13 cellular contexts compared by ENCODE assay signal in genomic region chr22:20258584-20259335, GRCh38. TPM values are rescaled to one million over a fixed set of nuclear protein-coding genes. Genes with fewer than 3 reads are reported as not detected.
A peak's percentile ranks its signal among the peaks of the same experiment; 100 is the strongest.
DNase-seq lines count a peak whose midpoint lies in the region; ATAC-seq, FAIRE-seq and TF ChIP-seq lines count a peak whose summit lies in the region.
"Had no signal": no experiment of that assay in that cellular context is flagged by ENCODE, and none has a peak within 500 bp of the region (broad histone marks: within the 10 kb centered on the region; RNA-seq: fewer than 3 reads in every experiment).

No MANE protein-coding gene starts in this region.

- H3K27ac Mint-ChIP-seq in stimulated activated naive CD8-positive, alpha-beta T cell treated with anti-CD3 and anti-CD28 coated beads, Interleukin-15, amount 100 ng/mL, for 72 hours: peak overlapping the region in 1 of 2 donors; percentile 50
- H3K27ac Mint-ChIP-seq: activated T-helper 2 cell treated with anti-CD3 and anti-CD28 coated beads, Interferon-gamma antibody, Interleukin-2, Interleukin-4, amounts not matched to agents 10 μg/mL and 5 μg/mL and 100 μg/mL, durations not matched to agents 14 hours and 24 hours and 36 hours had no signal

- no peak overlapping the region for H3K4me3 ChIP-seq in epithelial cell of proximal tubule (ENCODE audit: low read depth, low read length)
- H3K4me3 ChIP-seq: lower lobe of right lung, skin epidermis had no signal

- peak; percentile 56 for FAIRE-seq in urothelium cell line (lab: Jason Lieb, UNC)

- H3K4me3 Mint-ChIP-seq in stimulated activated naive CD8-positive, alpha-beta T cell treated with anti-CD3 and anti-CD28 coated beads, Interleukin-15, amount 100 ng/mL, for 72 hours: no peak overlapping the region

- TF ChIP-seq CTCF in epithelial cell of proximal tubule (conservative IDR thresholded peaks at IDR 0.05; ENCODE audit: low read depth, low read length): peak; percentile 44

- no peaks in the 10 kb centered on the region for H3K9me3 Mint-ChIP-seq in stimulated activated naive CD8-positive, alpha-beta T cell treated with anti-CD3 and anti-CD28 coated beads, Interleukin-15, amount 100 ng/mL, for 72 hours
- H3K9me3 Mint-ChIP-seq: activated T-helper 2 cell treated with anti-CD3 and anti-CD28 coated beads, Interferon-gamma antibody, Interleukin-2, Interleukin-4, amounts not matched to agents 10 μg/mL and 5 μg/mL and 100 μg/mL, durations not matched to agents 14 hours and 24 hours and 36 hours had no signal

- H3K27me3 Mint-ChIP-seq in stimulated activated naive CD8-positive, alpha-beta T cell treated with anti-CD3 and anti-CD28 coated beads, Interleukin-15, amount 100 ng/mL, for 72 hours: no peaks in the 10 kb centered on the region

- H3K4me1 Mint-ChIP-seq in stimulated activated naive CD8-positive, alpha-beta T cell treated with anti-CD3 and anti-CD28 coated beads, Interleukin-15, amount 100 ng/mL, for 72 hours: peaks cover 9% of the 10 kb centered on the region

- peak; percentile 57 for DNase-seq in stimulated activated naive CD8-positive, alpha-beta T cell treated with anti-CD3 and anti-CD28 coated beads, Interleukin-15, Interleukin-2, amounts not matched to agents 100 U/mL and 50 U/mL, for 24 hours
- no peak for DNase-seq in stimulated activated naive CD8-positive, alpha-beta T cell treated with anti-CD3 and anti-CD28 coated beads, Interleukin-15, amount 100 ng/mL, for 72 hours
- peak; percentile 52 for DNase-seq in OCI-M1 (lab: John Stamatoyannopoulos, UW)
- DNase-seq in epithelial cell of proximal tubule (ENCODE audit: low read depth): no peak
- no peak for DNase-seq in urothelium cell line (ENCODE audit: low spot score)
- DNase-seq in NCI-H1930 (lab: John Stamatoyannopoulos, UW): no peak
- DNase-seq: DMS153, lower lobe of right lung, NCI-H1436 had no signal

- ATAC-seq in stimulated activated naive CD8-positive, alpha-beta T cell treated with anti-CD3 and anti-CD28 coated beads, Interleukin-15, Interleukin-2, amounts not matched to agents 100 U/mL and 50 U/mL, for 24 hours: no peak
- no peak for ATAC-seq in stimulated activated naive CD8-positive, alpha-beta T cell treated with anti-CD3 and anti-CD28 coated beads, Interleukin-15, amount 100 ng/mL, for 72 hours
- ATAC-seq in HG02759 (IDR thresholded peaks at IDR 0.05; ENCODE audit: unreplicated experiment): no peak
- no peak for ATAC-seq in GM18511 (IDR thresholded peaks at IDR 0.05; ENCODE audit: unreplicated experiment)
- ATAC-seq: lower lobe of right lung had no signal

RNA-seq across cellular contexts. Expression of gene RTN4R, which starts 9.4 kb away (rescaled TPM):
- total RNA-seq in epithelial cell of proximal tubule: 12.1 and 18.6 TPM in 2 replicates

Comparison
In these comparisons a context has a peak if more than half of its experiments do, and no peak if none do; other contexts are left out.
1. DNase-seq: peak in stimulated activated naive CD8-positive, alpha-beta T cell treated with anti-CD3 and anti-CD28 coated beads, Interleukin-15, Interleukin-2, amounts not matched to agents 100 U/mL and 50 U/mL, for 24 hours (single experiment) and OCI-M1 (single experiment); none in stimulated activated naive CD8-positive, alpha-beta T cell treated with anti-CD3 and anti-CD28 coated beads, Interleukin-15, amount 100 ng/mL, for 72 hours (0 of 2), epithelial cell of proximal tubule (single experiment), urothelium cell line (single experiment) and NCI-H1930 (0 of 2).